ENCODE assay signal across 9 cellular contexts in the genomic region with DNA sequence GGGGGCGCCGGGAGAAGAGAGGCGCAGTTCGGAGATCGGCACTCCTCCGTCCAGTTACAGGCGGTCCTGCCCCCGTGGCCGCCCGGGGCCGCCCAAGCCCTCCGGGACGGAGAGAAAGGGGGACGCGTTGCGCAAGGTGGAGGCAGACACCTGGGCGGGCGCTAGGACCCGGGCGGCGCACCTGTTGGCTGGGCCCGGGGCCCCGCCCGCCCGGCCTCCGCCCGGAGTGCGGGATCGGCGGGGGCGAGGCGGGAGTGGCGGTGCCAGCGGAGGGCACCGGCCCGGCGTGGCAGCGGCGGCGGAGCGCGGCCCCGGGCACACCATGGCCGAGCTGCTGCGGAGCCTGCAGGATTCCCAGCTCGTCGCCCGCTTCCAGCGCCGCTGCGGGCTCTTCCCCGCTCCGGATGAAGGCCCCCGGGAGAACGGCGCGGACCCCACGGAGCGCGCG. TPM values are rescaled to one million over a fixed set of nuclear protein-coding genes. Genes with fewer than 3 reads are reported as not detected.
A peak's percentile ranks its signal among the peaks of the same experiment; 100 is the strongest.
DNase-seq lines count a peak whose midpoint lies in the region; ATAC-seq, FAIRE-seq and TF ChIP-seq lines count a peak whose summit lies in the region.
"Had no signal": no experiment of that assay in that cellular context is flagged by ENCODE, and none has a peak within 500 bp of the region (broad histone marks: within the 10 kb centered on the region; RNA-seq: fewer than 3 reads in every experiment).

A gene with protein sequence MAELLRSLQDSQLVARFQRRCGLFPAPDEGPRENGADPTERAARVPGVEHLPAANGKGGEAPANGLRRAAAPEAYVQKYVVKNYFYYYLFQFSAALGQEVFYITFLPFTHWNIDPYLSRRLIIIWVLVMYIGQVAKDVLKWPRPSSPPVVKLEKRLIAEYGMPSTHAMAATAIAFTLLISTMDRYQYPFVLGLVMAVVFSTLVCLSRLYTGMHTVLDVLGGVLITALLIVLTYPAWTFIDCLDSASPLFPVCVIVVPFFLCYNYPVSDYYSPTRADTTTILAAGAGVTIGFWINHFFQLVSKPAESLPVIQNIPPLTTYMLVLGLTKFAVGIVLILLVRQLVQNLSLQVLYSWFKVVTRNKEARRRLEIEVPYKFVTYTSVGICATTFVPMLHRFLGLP (plus strand): TSS at position 263 of the 448 bp plus-strand sequence. CDS start 60 bp downstream, at position 323.

- H3K27me3 Mint-ChIP-seq in MCF 10A (ENCODE audit: insufficient read depth, unreplicated experiment) = no peaks in the 10 kb centered on the region

- TF ChIP-seq RAD21 in HepG2 (CRISPR knock-in tag; IDR thresholded peaks at IDR 0.05) = no peak

- peaks cover 20% of the 10 kb centered on the region for H3K36me3 Mint-ChIP-seq in MCF 10A (ENCODE audit: insufficient read depth, unreplicated experiment)

- no peaks in the 10 kb centered on the region for H3K79me2 ChIP-seq in HepG2 (ENCODE audit: insufficient read depth, low read length)

- FAIRE-seq in HepG2 (lab: Jason Lieb, UNC) (no peak), HTR-8/SVneo (lab: Jason Lieb, UNC) (no peak)

- TF ChIP-seq EP300 in HepG2 (IDR thresholded peaks at IDR 0.05; ENCODE audit: low read depth in 2 of 2, low read length in 2 of 2) = no peak
- TF ChIP-seq EP300 in HepG2 (CRISPR knock-in tag; IDR thresholded peaks at IDR 0.05; ENCODE audit: borderline replicate concordance) = no peak

- BruUV-seq in MCF 10A (replicated peaks; lab: Mats Ljungman, UMichigan) (no TSS peak), HepG2 (replicated peaks; lab: Mats Ljungman, UMichigan) (no TSS peak)

- H3K9me3 ChIP-seq in HepG2 (ENCODE audit: low read length) (no peaks in the 10 kb centered on the region), stomach smooth muscle (ENCODE audit: control insufficient read depth in 2 of 2, low read length in 2 of 2) (no peaks in the 10 kb centered on the region)

- no peak within 1 kb of the TSS for H2AFZ ChIP-seq in HepG2 (ENCODE audit: low read length)

- no peak within 1 kb of the TSS for H3K4me2 ChIP-seq in HepG2 (ENCODE audit: low read depth, low read length)

- CTCF ChIA-PET in MCF 10A (lab: Yijun Ruan, JAX) = no interaction called here
- CTCF ChIA-PET in HepG2 (lab: Yijun Ruan, JAX; ENCODE audit: low intra/inter-chr PET ratio, low total read pairs) = no interaction called here

- in situ Hi-C loops in HepG2 (cut with HindIII; ENCODE audit: extremely low pct_ligation_motif_present, low pct_unique_long_range_greater_than_20kb) = no loop called here

- peak within 1 kb of the TSS; percentile 75 for H3K27ac Mint-ChIP-seq in MCF 10A (ENCODE audit: low read depth, unreplicated experiment)

- H3K4me1 Mint-ChIP-seq in MCF 10A (ENCODE audit: insufficient read depth, unreplicated experiment) = peaks cover 33% of the 10 kb centered on the region

- TF ChIP-seq CTCF in MCF 10A (IDR thresholded peaks at IDR 0.05; ENCODE audit: unreplicated experiment) (no peak), HepG2 (CRISPR knock-in tag; IDR thresholded peaks at IDR 0.05) (no peak)

- intact Hi-C loops in MCF 10A (cut with micrococcal nuclease) (loop anchor here (1.0 kb wide), 1 partner anchor 95 kb away; no protein-coding TSS in a partner anchor), HepG2 (cut with micrococcal nuclease; ENCODE audit: unreplicated experiment) (no loop called here)

- H3K27me3 ChIP-seq in HepG2 (ENCODE audit: control insufficient read depth in 1 of 2, insufficient read depth in 2 of 2, low read length in 2 of 2) = peaks cover 3 to 27% of the 10 kb centered on the region in 2 experiments; a peak in 4 of 5 replicates
- peaks cover 14 to 42% of the 10 kb centered on the region in 2 donors for H3K27me3 ChIP-seq in stomach smooth muscle (ENCODE audit: control insufficient read depth in 1 of 2, insufficient read depth in 2 of 2, low read length in 2 of 2)

- DNase-seq in NCI-H345 treated with DMSO at 0.1 percent for 48 hours (lab: John Stamatoyannopoulos, UW; ENCODE audit: unreplicated experiment) (peak; percentile 54), MCF 10A (ENCODE audit: unreplicated experiment) (peak; percentile 64), HepG2 (ENCODE audit: low spot score) (no peak), HTR-8/SVneo (ENCODE audit: insufficient read length, low spot score) (no peak), NK-92 (lab: John Stamatoyannopoulos, UW; ENCODE audit: unreplicated experiment) (no peak)

- ATAC-seq in GM21825 (IDR thresholded peaks at IDR 0.05; ENCODE audit: unreplicated experiment) = peak; percentile 33
- no peak for ATAC-seq in HepG2

- POLR2A ChIA-PET in MCF 10A (lab: Yijun Ruan, JAX) = interaction anchor here (0.8 to 6.0 kb wide), 6 partner anchors 23 to 106 kb away, joined by 3 to 61 read pairs (median 5); no protein-coding TSS in a partner anchor
- POLR2A ChIA-PET in HepG2 (lab: Yijun Ruan, JAX) = no interaction called here

- no peaks in the 10 kb centered on the region for H3K9me3 Mint-ChIP-seq in MCF 10A (ENCODE audit: unreplicated experiment)

- no peak within 1 kb of the TSS for H3K4me3 ChIP-seq in HepG2 (replicated peaks in 1 of 3; ENCODE audit: insufficient read depth in 1 of 3, low read depth in 2 of 3, low read length in 3 of 3)
- peak within 1 kb of the TSS; percentile 56 to 66 for H3K4me3 ChIP-seq in stomach smooth muscle (ENCODE audit: low read length in 2 of 2)

- no peaks in the 10 kb centered on the region for H4K20me1 ChIP-seq in HepG2 (ENCODE audit: insufficient read depth, low read length)

- H3K27ac ChIP-seq in HepG2 (ENCODE audit: extremely low read length, insufficient read depth, low read length) (no peak within 1 kb of the TSS), stomach smooth muscle (ENCODE audit: low read length) (no peak within 1 kb of the TSS)

- H3K4me3 Mint-ChIP-seq in MCF 10A (ENCODE audit: unreplicated experiment) = peak within 1 kb of the TSS; percentile 82

- no peaks in the 10 kb centered on the region for H3K36me3 ChIP-seq in HepG2 (replicated peaks in 1 of 2; ENCODE audit: control insufficient read depth in 1 of 2, insufficient read depth in 2 of 2, low read length in 2 of 2)
- no peaks in the 10 kb centered on the region for H3K36me3 ChIP-seq in stomach smooth muscle (ENCODE audit: control insufficient read depth in 2 of 2, insufficient read depth in 2 of 2, low read length in 2 of 2)

- TF ChIP-seq POLR2A in GM15510 (IDR thresholded peaks at IDR 0.05; ENCODE audit: borderline replicate concordance, extremely low read depth, insufficient read length) (peak; percentile 44), HepG2 (IDR thresholded peaks at IDR 0.05; ENCODE audit: insufficient read depth in 1 of 2, low read depth in 2 of 2, low read length in 2 of 2) (no peak)

- 45% methylated on average over 13 of the region's 61 CpGs for WGBS in HepG2 (ENCODE audit: low lambda C conversion rate)

- H3K4me1 ChIP-seq in HepG2 (ENCODE audit: insufficient read depth, low read length) = no peaks in the 10 kb centered on the region
- peaks cover 10% of the 10 kb centered on the region for H3K4me1 ChIP-seq in stomach smooth muscle (ENCODE audit: control insufficient read depth, insufficient read depth, low read length)

- H3K9ac ChIP-seq in HepG2 (ENCODE audit: insufficient read depth, low read depth, low read length) (no peak within 1 kb of the TSS), stomach smooth muscle (ENCODE audit: low read length in 2 of 2) (peak within 1 kb of the TSS in 1 of 2 donors; percentile 36)

TF ChIP-seq in HepG2, 621 proteins besides CTCF, POLR2A, EP300 and RAD21 (continues in another document):
- TF ChIP-seq, protein P1, sequence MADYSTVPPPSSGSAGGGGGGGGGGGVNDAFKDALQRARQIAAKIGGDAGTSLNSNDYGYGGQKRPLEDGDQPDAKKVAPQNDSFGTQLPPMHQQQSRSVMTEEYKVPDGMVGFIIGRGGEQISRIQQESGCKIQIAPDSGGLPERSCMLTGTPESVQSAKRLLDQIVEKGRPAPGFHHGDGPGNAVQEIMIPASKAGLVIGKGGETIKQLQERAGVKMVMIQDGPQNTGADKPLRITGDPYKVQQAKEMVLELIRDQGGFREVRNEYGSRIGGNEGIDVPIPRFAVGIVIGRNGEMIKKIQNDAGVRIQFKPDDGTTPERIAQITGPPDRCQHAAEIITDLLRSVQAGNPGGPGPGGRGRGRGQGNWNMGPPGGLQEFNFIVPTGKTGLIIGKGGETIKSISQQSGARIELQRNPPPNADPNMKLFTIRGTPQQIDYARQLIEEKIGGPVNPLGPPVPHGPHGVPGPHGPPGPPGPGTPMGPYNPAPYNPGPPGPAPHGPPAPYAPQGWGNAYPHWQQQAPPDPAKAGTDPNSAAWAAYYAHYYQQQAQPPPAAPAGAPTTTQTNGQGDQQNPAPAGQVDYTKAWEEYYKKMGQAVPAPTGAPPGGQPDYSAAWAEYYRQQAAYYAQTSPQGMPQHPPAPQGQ (CRISPR knock-in tag; IDR thresholded peaks at IDR 0.05; ENCODE audit: borderline replicate concordance) = no peak
- TF ChIP-seq, protein P2, sequence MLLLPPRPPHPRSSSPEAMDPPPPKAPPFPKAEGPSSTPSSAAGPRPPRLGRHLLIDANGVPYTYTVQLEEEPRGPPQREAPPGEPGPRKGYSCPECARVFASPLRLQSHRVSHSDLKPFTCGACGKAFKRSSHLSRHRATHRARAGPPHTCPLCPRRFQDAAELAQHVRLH (CRISPR knock-in tag; IDR thresholded peaks at IDR 0.05; ENCODE audit: borderline replicate concordance, low read depth) = no peak
- TF ChIP-seq SP1 (IDR thresholded peaks at IDR 0.05) = no peak
- no peak for TF ChIP-seq SP1 (CRISPR knock-in tag; IDR thresholded peaks at IDR 0.05)
- TF ChIP-seq U2AF2 (IDR thresholded peaks at IDR 0.05; ENCODE audit: low read depth, low read length) = no peak

RNA-seq across cellular contexts. Expression of the gene that starts here (rescaled TPM):
- total RNA-seq in MCF 10A (2022) (33.3 and 47.4 TPM in 2 replicates), HepG2 (2016; rRNA removed; fragmentation: Illumina TruSeq; extraction: Trizol) (not detected in 2 replicates)
- total RNA-seq in HepG2 (2016; cell fraction: cytosol; rRNA removed; fragmentation: Illumina TruSeq; extraction: Trizol; ENCODE audit: low read depth) = not detected in 2 replicates
- total RNA-seq in HepG2 (2016; cell fraction: insoluble cytoplasmic fraction; rRNA removed; fragmentation: Illumina TruSeq; extraction: Trizol) = not detected in 2 replicates
- total RNA-seq in HepG2 (2016; cell fraction: membrane; rRNA removed; fragmentation: Illumina TruSeq; extraction: Trizol) = not detected in 2 replicates
- total RNA-seq in HepG2 (2016; cell fraction: nucleus; rRNA removed; fragmentation: Illumina TruSeq; extraction: Trizol) = not detected in 2 replicates
- polyA plus RNA-seq in HepG2 (2011; rRNA removed) = not detected in 2 replicates
- 0.01 TPM in 1 of 2 replicates, not detected in the other for polyA plus RNA-seq in HepG2 (2011; cell fraction: cytosol; rRNA removed)
- polyA plus RNA-seq in HepG2 (2011; cell fraction: nucleus; rRNA removed) = not detected in 2 replicates
- 0.08 and 0.21 TPM in 2 replicates for polyA plus RNA-seq in HepG2 (2012)
- polyA plus RNA-seq in HepG2 (2016; cell fraction: cytosol; fragmentation: Illumina TruSeq; extraction: Trizol; ENCODE audit: low read depth) = not detected in 2 replicates
- polyA plus RNA-seq in HepG2 (2016; cell fraction: insoluble cytoplasmic fraction; fragmentation: Illumina TruSeq; extraction: Trizol; ENCODE audit: low read depth) = not detected in 2 replicates
- polyA plus RNA-seq in HepG2 (2016; cell fraction: membrane; fragmentation: Illumina TruSeq; extraction: Trizol; ENCODE audit: low read depth) = not detected in 2 replicates
- not detected in 2 replicates for polyA plus RNA-seq in HepG2 (2016; cell fraction: nucleus; fragmentation: Illumina TruSeq; extraction: Trizol; ENCODE audit: insufficient read depth, low read depth)
- 0.14 TPM in 1 of 2 replicates, not detected in the other for polyA minus RNA-seq in HepG2 (2011; rRNA and poly(A)+ RNA removed; ENCODE audit: low replicate concordance)
- not detected in 2 replicates for polyA minus RNA-seq in HepG2 (2011; cell fraction: cytosol; rRNA and poly(A)+ RNA removed)
- polyA minus RNA-seq in HepG2 (2011; cell fraction: nucleus; rRNA and poly(A)+ RNA removed) = not detected in 2 replicates
- total RNA-seq: myocyte had no signal

Comparison
In these comparisons a context has a peak if more than half of its experiments do, and no peak if none do; other contexts are left out.
1. RNA of the gene that starts here (total RNA-seq): 33.3 to 47.4 TPM in MCF 10A; not detected in HepG2; every median in the first group is over 10 times any median in the second.
2. DNase-seq: peak in NCI-H345 treated with DMSO at 0.1 percent for 48 hours (single experiment) and MCF 10A (single experiment); none in HepG2 (single experiment), HTR-8/SVneo (single experiment) and NK-92 (single experiment).
3. H3K4me3 ChIP-seq: peak in stomach smooth muscle (2 of 2); none in HepG2 (0 of 3).